ENCODE assay signal across 8 cellular contexts in genomic region chr3:185498503-185499396, GRCh38. TPM values are rescaled to one million over a fixed set of nuclear protein-coding genes. Genes with fewer than 3 reads are reported as not detected.
DNase-seq lines count a peak whose midpoint lies in the region; ATAC-seq and TF ChIP-seq lines count a peak whose summit lies in the region.

TMEM41A (minus strand) TSS chr3:185499035; CDS start chr3:185498961, 74 bp downstream.

- peak in 2 of 6 experiments; percentile 12 to 19 for TF ChIP-seq CTCF in upper lobe of left lung (IDR thresholded peaks at IDR 0.05)

- TF ChIP-seq POLR2A in GM15510 (IDR thresholded peaks at IDR 0.05; ENCODE audit: borderline replicate concordance, extremely low read depth, insufficient read length): peak; percentile 96
- TF ChIP-seq POLR2A in upper lobe of left lung (IDR thresholded peaks at IDR 0.05): peak in 3 of 4 donors; percentile 81 to 90 (median 89)

- peak within 1 kb of the TSS; percentile 78 to 95 (median 90) for H3K27ac ChIP-seq in upper lobe of left lung

- peak in 1 of 4 donors; percentile 49 for TF ChIP-seq EP300 in upper lobe of left lung (IDR thresholded peaks at IDR 0.05)

- H3K27me3 ChIP-seq in upper lobe of left lung: no peaks in the 10 kb centered on the region

- peak; percentile 86 for ATAC-seq in HG02870 (IDR thresholded peaks at IDR 0.05; ENCODE audit: unreplicated experiment)
- peak; percentile 99 to 100 for ATAC-seq in left cardiac atrium
- peak; percentile 98 to 99 for ATAC-seq in upper lobe of left lung (ENCODE audit: low FRiP score in 2 of 2)

- intact Hi-C loops in T-helper 1 cell treated with Interleukin-12 subunit alpha and Interleukin-12 subunit beta and Interleukin-4 antibody, amounts not matched to agents 30 ng/mL and 1 ng/mL, for 36 hours (cut with micrococcal nuclease): loop anchor here (1.0 to 10.0 kb wide), 12 partner anchors 61 to 1870 kb away; partner anchors contain the start of genes ALG3, AP2M1, DNAJB11 and EEF1AKMT4
- intact Hi-C loops in left cardiac atrium (cut with DNase I) (loop anchor here in 1 of 2 donors (5.0 kb wide), 1 partner anchor 64 kb away; no protein-coding TSS in a partner anchor), posterior vena cava (cut with DNase I) (no loop called here)

- peaks cover 17 to 29% (median 25%) of the 10 kb centered on the region in 4 donors for H3K36me3 ChIP-seq in upper lobe of left lung

- DNase-seq in NCI-H146 (lab: John Stamatoyannopoulos, UW) (peak; percentile 96), amniotic stem cell (lab: John Stamatoyannopoulos, UW) (peak; percentile 78), left cardiac atrium (peak; percentile 95), posterior vena cava (ENCODE audit: low spot score) (peak; percentile 98), upper lobe of left lung (peak; percentile 96 to 98)

- H3K4me1 ChIP-seq in upper lobe of left lung: peaks cover 12 to 29% (median 21%) of the 10 kb centered on the region in 4 donors

- no peaks in the 10 kb centered on the region for H3K9me3 ChIP-seq in upper lobe of left lung

- 1 to 2% methylated on average over 20 to 81 of the region's 82 CpGs for WGBS in upper lobe of left lung, 2 donors

- H3K4me3 ChIP-seq in upper lobe of left lung: peak within 1 kb of the TSS; percentile 73 to 96 (median 92)

RNA-seq across cellular contexts. Expression of gene TMEM41A, which starts in this region (rescaled TPM):
- total RNA-seq in T-helper 1 cell treated with Interleukin-12 subunit alpha and Interleukin-12 subunit beta and Interleukin-4 antibody, amounts not matched to agents 30 ng/mL and 1 ng/mL, for 36 hours: 21.6 and 24.4 TPM in 2 replicates
- total RNA-seq in left cardiac atrium: 10 to 100 TPM in 1 of 2 donors, 1 to 10 TPM in 1; 9.5 to 13.5 TPM
- total RNA-seq in posterior vena cava: 1 to 10 TPM; 9.6 TPM
- total RNA-seq in upper lobe of left lung: 10 to 100 TPM; 14.8 to 38.5 (median 24.5) TPM

Comparison
In these comparisons a context has a peak if more than half of its experiments do, and no peak if none do; other contexts are left out.
1. Peak in every context shown above with its lines: DNase-seq, ATAC-seq, H3K4me3 ChIP-seq and H3K27ac ChIP-seq.